Comparison of ENCODE assay signal across 17 cellular contexts in genomic region chr13:28347456-28348371, GRCh38.
DNase-seq lines count a peak whose midpoint lies in the region; ATAC-seq and TF ChIP-seq lines count a peak whose summit lies in the region.
"Had no signal": no experiment of that assay in that cellular context is flagged by ENCODE, and none has a peak within 500 bp of the region (broad histone marks: within the 10 kb centered on the region; RNA-seq: fewer than 3 reads in every experiment).

No MANE protein-coding gene starts in this region.

- H3K27me3 ChIP-seq in smooth muscle cell (ENCODE audit: low read depth), result no peaks in the 10 kb centered on the region
- no peaks in the 10 kb centered on the region for H3K27me3 ChIP-seq in ovary

- ATAC-seq in activated T-helper 17 cell treated with anti-CD3 and anti-CD28 coated beads, Interleukin-2, amount 50 U/mL, for 72 hours (replicated peaks), result peak; percentile 21
- no peak for ATAC-seq in GM21717 (IDR thresholded peaks at IDR 0.05; ENCODE audit: unreplicated experiment)
- ATAC-seq: activated CD8-positive, alpha-beta memory T cell treated with anti-CD3 and anti-CD28 coated beads, Interleukin-2, amount 10 ng/mL, durations not matched to agents 7 days and 5 days; naive thymus-derived CD8-positive, alpha-beta T cell had no signal

- no peaks in the 10 kb centered on the region for H4K20me1 ChIP-seq in smooth muscle cell (ENCODE audit: low read depth)

- H3K4me3 ChIP-seq in smooth muscle cell, result no peak overlapping the region
- H3K4me3 ChIP-seq in ovary, result no peak overlapping the region
- H3K4me3 ChIP-seq: SJCRH30 had no signal

- H3K27ac ChIP-seq in smooth muscle cell (ENCODE audit: low read depth), result peak overlapping the region; percentile 70
- no peak overlapping the region for H3K27ac ChIP-seq in ovary
- H3K27ac ChIP-seq: SJCRH30, VCaP had no signal

- H3K4me1 ChIP-seq in smooth muscle cell (ENCODE audit: low read depth), result peaks cover 9% of the 10 kb centered on the region
- H3K4me1 ChIP-seq in ovary (ENCODE audit: insufficient read depth), result no peaks in the 10 kb centered on the region
- H3K4me1 ChIP-seq: SJCRH30 had no signal

- H3K36me3 Mint-ChIP-seq in activated T-helper 17 cell treated with anti-CD3 and anti-CD28 coated beads, Interleukin-2, amount 50 U/mL, for 72 hours (ENCODE audit: low read depth), result no peaks in the 10 kb centered on the region
- H3K36me3 Mint-ChIP-seq: activated CD8-positive, alpha-beta memory T cell treated with anti-CD3 and anti-CD28 coated beads, Interleukin-2, amount 10 ng/mL, durations not matched to agents 7 days and 5 days; brain; CD4-positive, CD25-positive, alpha-beta regulatory T cell; naive thymus-derived CD8-positive, alpha-beta T cell had no signal

- H3K79me2 ChIP-seq in smooth muscle cell (ENCODE audit: low read depth), result peaks cover 4% of the 10 kb centered on the region

- no peak for TF ChIP-seq POLR2A in ovary (IDR thresholded peaks at IDR 0.05)

- 42% methylated on average over 5 of the region's 5 CpGs for WGBS in smooth muscle cell (ENCODE audit: low lambda C conversion rate)
- WGBS in ovary, 3 donors, result 78 to 88% (median 86%) methylated on average over 5 of the region's 5 CpGs

- H3K9me3 ChIP-seq in smooth muscle cell (replicated peaks; ENCODE audit: low read depth) (no peaks in the 10 kb centered on the region), ovary (no peaks in the 10 kb centered on the region)
- H3K9me3 ChIP-seq: SJCRH30 had no signal

- no peaks in the 10 kb centered on the region for H3K9me3 Mint-ChIP-seq in activated T-helper 17 cell treated with anti-CD3 and anti-CD28 coated beads, Interleukin-2, amount 50 U/mL, for 72 hours
- H3K9me3 Mint-ChIP-seq: brain; naive thymus-derived CD8-positive, alpha-beta T cell had no signal

- peak overlapping the region; percentile 35 for H3K4me2 ChIP-seq in smooth muscle cell

- peaks cover 6% of the 10 kb centered on the region for H3K4me1 Mint-ChIP-seq in activated T-helper 17 cell treated with anti-CD3 and anti-CD28 coated beads, Interleukin-2, amount 50 U/mL, for 72 hours
- H3K4me1 Mint-ChIP-seq: brain had no signal

- DNase-seq in SKM-1 treated with dmso at 0.1 percent for 144 hours (lab: John Stamatoyannopoulos, UW; ENCODE audit: unreplicated experiment), result peak; percentile 48
- no peak for DNase-seq in SKM-1 (lab: John Stamatoyannopoulos, UW; ENCODE audit: unreplicated experiment)
- DNase-seq in NCI-H82 treated with DMSO at 0.1 percent for 48 hours (lab: John Stamatoyannopoulos, UW; ENCODE audit: unreplicated experiment), result peak; percentile 99
- DNase-seq in smooth muscle cell (lab: John Stamatoyannopoulos, UW; ENCODE audit: unreplicated experiment), result no peak
- DNase-seq in ovary, result no peak
- DNase-seq in UCSD-AML1 (lab: John Stamatoyannopoulos, UW; ENCODE audit: unreplicated experiment), result no peak
- DNase-seq: 8988T; activated CD8-positive, alpha-beta memory T cell treated with anti-CD3 and anti-CD28 coated beads, Interleukin-2, amount 10 ng/mL, durations not matched to agents 7 days and 5 days; activated naive CD4-positive, alpha-beta T cell treated with Interleukin-2 at 50 U/mL for 16 hours; SJCRH30; stimulated activated CD4-positive, alpha-beta T cell treated with anti-CD3 and anti-CD28 coated beads, Interleukin-12 subunit alpha, Interleukin-12 subunit beta, amount 100 ng/mL, for 4 hours had no signal

- intact Hi-C loops in ovary (cut with DNase I), result no loop called here

- no peak overlapping the region for H3K27ac Mint-ChIP-seq in activated T-helper 17 cell treated with anti-CD3 and anti-CD28 coated beads, Interleukin-2, amount 50 U/mL, for 72 hours
- H3K27ac Mint-ChIP-seq: activated CD8-positive, alpha-beta memory T cell treated with anti-CD3 and anti-CD28 coated beads, Interleukin-2, amount 10 ng/mL, durations not matched to agents 7 days and 5 days; brain; CD4-positive, CD25-positive, alpha-beta regulatory T cell; naive thymus-derived CD8-positive, alpha-beta T cell had no signal

- H3K27me3 Mint-ChIP-seq in activated T-helper 17 cell treated with anti-CD3 and anti-CD28 coated beads, Interleukin-2, amount 50 U/mL, for 72 hours, result peaks cover 14% of the 10 kb centered on the region

- TF ChIP-seq CTCF in smooth muscle cell (IDR thresholded peaks at IDR 0.05; ENCODE audit: borderline replicate concordance, insufficient read depth, poor library complexity, severe bottlenecking) (no peak), ovary (IDR thresholded peaks at IDR 0.05) (no peak)

- no peak for TF ChIP-seq EP300 in ovary (IDR thresholded peaks at IDR 0.05)

- H3K36me3 ChIP-seq in smooth muscle cell (ENCODE audit: low read depth) (no peaks in the 10 kb centered on the region), ovary (no peaks in the 10 kb centered on the region)
- H3K36me3 ChIP-seq: SJCRH30 had no signal

- H2AFZ ChIP-seq in smooth muscle cell (ENCODE audit: low read depth), result no peak overlapping the region

- peaks cover 39% of the 10 kb centered on the region for H3F3A ChIP-seq in smooth muscle cell (ENCODE audit: low read depth)

- H3K4me3 Mint-ChIP-seq in activated T-helper 17 cell treated with anti-CD3 and anti-CD28 coated beads, Interleukin-2, amount 50 U/mL, for 72 hours, result no peak overlapping the region
- H3K4me3 Mint-ChIP-seq: activated CD8-positive, alpha-beta memory T cell treated with anti-CD3 and anti-CD28 coated beads, Interleukin-2, amount 10 ng/mL, durations not matched to agents 7 days and 5 days; brain; CD4-positive, CD25-positive, alpha-beta regulatory T cell; naive thymus-derived CD8-positive, alpha-beta T cell had no signal

- H3K9ac ChIP-seq in smooth muscle cell (ENCODE audit: low read depth), result no peak overlapping the region

Comparison
In these comparisons a context has a peak if more than half of its experiments do, and no peak if none do; other contexts are left out.
1. DNase-seq: peak in SKM-1 treated with dmso at 0.1 percent for 144 hours (single experiment) and NCI-H82 treated with DMSO at 0.1 percent for 48 hours (single experiment); none in SKM-1 (single experiment), smooth muscle cell (single experiment), ovary (0 of 5) and UCSD-AML1 (single experiment).